Comparison of ENCODE assay signal across 20 cellular contexts in the genomic region with DNA sequence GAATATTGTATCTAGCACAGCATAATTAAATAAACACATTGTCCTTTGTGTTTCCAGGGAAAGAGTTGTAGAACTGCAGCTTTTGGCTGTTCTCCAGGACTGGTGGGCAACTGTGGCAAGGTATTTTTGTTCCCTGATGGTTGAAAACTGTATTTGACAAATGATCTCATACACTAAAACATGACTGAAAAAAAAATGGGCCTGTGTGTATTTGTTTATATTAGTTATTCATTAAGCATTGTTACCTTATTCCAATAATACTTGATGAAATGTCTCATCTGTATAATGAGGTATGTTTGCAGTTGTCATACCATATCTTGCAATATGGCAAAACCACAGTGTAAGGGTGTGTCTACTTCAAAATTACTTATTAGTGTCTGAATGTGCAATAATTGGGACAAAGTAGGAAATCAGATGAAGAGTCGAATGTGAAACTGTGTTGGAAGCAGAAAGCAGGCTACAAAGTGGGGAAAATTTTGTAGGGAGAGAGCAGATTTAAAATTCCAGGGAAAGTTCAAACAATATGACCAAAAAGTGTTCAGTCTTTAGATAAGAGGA.
A peak's percentile ranks its signal among the peaks of the same experiment; 100 is the strongest.
DNase-seq lines count a peak whose midpoint lies in the region; ATAC-seq and TF ChIP-seq lines count a peak whose summit lies in the region.
"Had no signal": no experiment of that assay in that cellular context is flagged by ENCODE, and none has a peak within 500 bp of the region (broad histone marks: within the 10 kb centered on the region; RNA-seq: fewer than 3 reads in every experiment).

No MANE protein-coding gene starts in this region.

- H3K4me3 ChIP-seq in SJCRH30 (no peak overlapping the region), mesendoderm (ENCODE audit: low read length) (no peak overlapping the region)
- H3K4me3 ChIP-seq: BLaER1, GM23248 had no signal

- H2BK120ac ChIP-seq in mesendoderm (ENCODE audit: low read depth, low read length), result no peak overlapping the region

- WGBS in mesendoderm (ENCODE audit: extremely low coverage, insufficient coverage, low lambda C conversion rate), result no CpG with 5 or more reads among the region's 1 CpG

- H3K4ac ChIP-seq in mesendoderm (ENCODE audit: low read depth, low read length), result no peak overlapping the region

- H3K9me3 ChIP-seq in SJCRH30 (replicated peaks), result no peaks in the 10 kb centered on the region
- H3K9me3 ChIP-seq: BLaER1 had no signal

- no peak overlapping the region for H3K23ac ChIP-seq in mesendoderm (ENCODE audit: low read length)

- H3K27me3 ChIP-seq in SJCRH30 (no peaks in the 10 kb centered on the region), mesendoderm (ENCODE audit: insufficient read depth, low read length, poor library complexity) (no peaks in the 10 kb centered on the region)
- H3K27me3 ChIP-seq: BLaER1 had no signal

- ATAC-seq in HG02973 (IDR thresholded peaks at IDR 0.05; ENCODE audit: unreplicated experiment), result no peak
- ATAC-seq: CD8-positive, alpha-beta T cell had no signal

- H3K27ac ChIP-seq in 22Rv1 (peak overlapping the region; percentile 24), SJCRH30 (no peak overlapping the region), mesendoderm (ENCODE audit: low read depth, low read length) (no peak overlapping the region)
- H3K27ac ChIP-seq: BLaER1, GM23248 had no signal

- no peak overlapping the region for H2BK5ac ChIP-seq in mesendoderm (ENCODE audit: low read length)

- H3K18ac ChIP-seq in mesendoderm (ENCODE audit: low read length), result no peak overlapping the region

- no peak overlapping the region for H3K9ac ChIP-seq in mesendoderm (ENCODE audit: low read length)
- H3K9ac ChIP-seq: BLaER1, GM23248 had no signal

- H2BK15ac ChIP-seq in mesendoderm (replicated peaks; ENCODE audit: low read depth), result no peak overlapping the region

- H3K4me2 ChIP-seq in mesendoderm (ENCODE audit: low read length), result no peak overlapping the region
- H3K4me2 ChIP-seq: BLaER1 had no signal

- TF ChIP-seq CTCF in 22Rv1 (IDR thresholded peaks at IDR 0.05), result no peak

- H4K5ac ChIP-seq in mesendoderm (ENCODE audit: low read length), result no peak overlapping the region

- H3K79me1 ChIP-seq in mesendoderm (ENCODE audit: low read length), result no peaks in the 10 kb centered on the region

- H2AK5ac ChIP-seq in mesendoderm (ENCODE audit: low read length), result no peak overlapping the region

- no peaks in the 10 kb centered on the region for H3K79me2 ChIP-seq in mesendoderm (ENCODE audit: control insufficient read depth, insufficient read depth, low read length)

- peak; percentile 31 for DNase-seq in NCI-H1105 (lab: John Stamatoyannopoulos, UW)
- DNase-seq in SJCRH30, result peak; percentile 10 to 31
- no peak for DNase-seq in mesendoderm
- DNase-seq in KG1 (lab: John Stamatoyannopoulos, UW), result no peak
- DNase-seq in GF-D8 (lab: John Stamatoyannopoulos, UW), result no peak
- DNase-seq: CD8-positive, alpha-beta T cell; DMS 273 treated with DMSO at 0.1 percent for 48 hours; GM23248; HCEC 1CT; NCI-H1092 treated with DMSO at 0.1 percent for 48 hours; NCI-H187 treated with DMSO at 0.1 percent for 48 hours; NCI-H2171; NCI-H446 treated with DMSO at 0.1 percent for 48 hours; NCI-H774; RPMI8226; SW 1271; T-helper 2 cell had no signal

- peak overlapping the region; percentile 56 for H4K8ac ChIP-seq in mesendoderm (ENCODE audit: low read depth, low read length)

- H3K4me1 ChIP-seq in SJCRH30, result peaks cover 3% of the 10 kb centered on the region; the same call in 1 of the 2 replicates
- H3K4me1 ChIP-seq in mesendoderm (ENCODE audit: control insufficient read depth, low read depth, low read length), result no peaks in the 10 kb centered on the region
- H3K4me1 ChIP-seq: BLaER1 had no signal

- no peaks in the 10 kb centered on the region for H3K36me3 ChIP-seq in SJCRH30
- H3K36me3 ChIP-seq in mesendoderm (ENCODE audit: control insufficient read depth, insufficient read depth, low read length), result no peaks in the 10 kb centered on the region
- H3K36me3 ChIP-seq: BLaER1 had no signal

- H3K56ac ChIP-seq in mesendoderm (ENCODE audit: low read length), result no peak overlapping the region

Comparison
In these comparisons a context has a peak if more than half of its experiments do, and no peak if none do; other contexts are left out.
1. DNase-seq: peak in NCI-H1105 (single experiment) and SJCRH30 (2 of 2); none in mesendoderm (single experiment), KG1 (single experiment) and GF-D8 (single experiment).